ENCODE assay signal across 16 cellular contexts in genomic region chr9:89397471-89397870, GRCh38.
"Had no signal": no experiment of that assay in that cellular context is flagged by ENCODE, and none has a peak within 500 bp of the region (broad histone marks: within the 10 kb centered on the region; RNA-seq: fewer than 3 reads in every experiment).

No MANE protein-coding gene starts in this region.

- H3K27ac Mint-ChIP-seq: nephron progenitor cell, progenitor cell of endocrine pancreas, type B pancreatic cell had no signal

- H3K27me3 Mint-ChIP-seq: activated naive CD4-positive, alpha-beta T cell treated with anti-CD3 and anti-CD28 coated beads, Interleukin-2, amount 50 U/mL, for 24 hours; brain; central memory CD8-positive, alpha-beta T cell; progenitor cell of endocrine pancreas; T-cell; type B pancreatic cell had no signal

- ATAC-seq: right cardiac atrium, Right ventricle myocardium inferior, T-cell had no signal

- H3K9me3 Mint-ChIP-seq: activated naive CD4-positive, alpha-beta T cell treated with anti-CD3 and anti-CD28 coated beads, Interleukin-2, amount 50 U/mL, for 24 hours; brain; central memory CD8-positive, alpha-beta T cell; immature natural killer cell; nephron progenitor cell; T-cell; type B pancreatic cell had no signal

- H3K4me1 Mint-ChIP-seq: brain had no signal

- H3K4me3 Mint-ChIP-seq: activated naive CD4-positive, alpha-beta T cell treated with anti-CD3 and anti-CD28 coated beads, Interleukin-2, amount 50 U/mL, for 24 hours; brain; central memory CD8-positive, alpha-beta T cell; immature natural killer cell; nephron progenitor cell; T-cell; type B pancreatic cell had no signal

- DNase-seq: activated CD4-positive, alpha-beta T cell treated with anti-CD3 and anti-CD28 coated beads for 4 hours; effector CD4-positive, alpha-beta T cell; foreskin melanocyte; immature natural killer cell; mesenchymal stem cell; nephron progenitor cell; stimulated activated CD4-positive, alpha-beta T cell treated with anti-CD3 and anti-CD28 coated beads, Interleukin-4, amount 100 ng/mL, for 24 hours; stimulated activated naive CD4-positive, alpha-beta T cell treated with Interleukin-2 at 50 U/mL for 16 hours; T-cell had no signal
